Comparison of ENCODE assay signal across 10 cellular contexts in the genomic region with DNA sequence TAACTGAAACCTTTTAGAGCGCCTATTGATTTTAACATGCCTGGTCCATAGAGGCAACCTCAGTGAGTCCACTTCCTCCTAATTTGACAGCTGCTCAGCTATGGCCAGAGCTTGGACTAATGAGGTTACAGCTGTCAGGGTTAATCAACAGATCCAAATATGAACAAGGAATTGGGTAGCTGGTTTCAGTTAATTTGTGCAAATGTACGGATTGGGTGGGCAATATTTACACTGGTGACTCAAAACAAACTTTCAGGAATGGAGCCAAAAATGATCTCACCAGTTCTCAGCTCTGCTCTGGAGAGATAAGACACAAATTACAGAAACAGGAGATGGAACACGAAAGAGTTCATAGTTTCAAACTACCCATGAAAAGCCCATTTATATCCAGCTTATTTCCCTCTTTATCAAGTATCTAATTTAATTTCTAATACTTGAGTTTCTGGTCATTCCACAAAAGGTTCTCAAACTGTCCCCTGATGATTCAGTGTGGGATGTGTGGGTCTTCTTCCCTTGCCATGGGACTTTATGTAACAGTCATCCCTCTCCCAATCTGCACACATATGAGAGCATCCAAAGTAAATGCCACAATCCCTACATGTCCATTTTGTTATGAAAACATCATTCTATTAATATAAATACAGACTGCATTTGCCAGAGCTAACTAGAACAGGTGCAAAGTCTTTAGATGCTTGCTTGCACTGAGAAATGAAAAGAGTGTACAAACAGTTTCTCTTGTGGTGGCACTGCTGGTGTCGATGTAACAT.
DNase-seq lines count a peak whose midpoint lies in the region; ATAC-seq, FAIRE-seq and TF ChIP-seq lines count a peak whose summit lies in the region.
"Had no signal": no experiment of that assay in that cellular context is flagged by ENCODE, and none has a peak within 500 bp of the region (broad histone marks: within the 10 kb centered on the region; RNA-seq: fewer than 3 reads in every experiment).

No MANE protein-coding gene starts in this region.

- no peak for TF ChIP-seq CTCF in heart right ventricle (IDR thresholded peaks at IDR 0.05)
- no peak for TF ChIP-seq CTCF in right atrium auricular region (IDR thresholded peaks at IDR 0.05)
- TF ChIP-seq CTCF in endothelial cell of umbilical vein (IDR thresholded peaks at IDR 0.05; ENCODE audit: extremely low read depth in 1 of 2, insufficient read depth in 1 of 2, low read depth in 1 of 2, low read length in 2 of 2), result no peak

- H3K27ac Mint-ChIP-seq in activated T-helper 2 cell treated with anti-CD3 and anti-CD28 coated beads, Interferon-gamma antibody, Interleukin-2, Interleukin-4, amounts not matched to agents 10 μg/mL and 5 μg/mL and 100 μg/mL, durations not matched to agents 14 hours and 24 hours and 36 hours, result no peak overlapping the region
- H3K27ac Mint-ChIP-seq: HFFc6; naive thymus-derived CD8-positive, alpha-beta T cell had no signal

- peak; percentile 47 to 64 (median 60) for ATAC-seq in heart right ventricle
- no peak for ATAC-seq in HG03280 (IDR thresholded peaks at IDR 0.05; ENCODE audit: unreplicated experiment)
- ATAC-seq: naive thymus-derived CD8-positive, alpha-beta T cell had no signal

- H3K79me2 ChIP-seq in endothelial cell of umbilical vein (ENCODE audit: control insufficient read depth, insufficient read depth, low read length), result no peaks in the 10 kb centered on the region

- dilution Hi-C loops in endothelial cell of umbilical vein (cut with MboI; ENCODE audit: extremely low pct_ligation_motif_present, low sequenced_read_pairs), result no loop called here

- H3K27ac ChIP-seq in heart right ventricle, result peak overlapping the region in 2 of 10 donors; percentile 2 to 9
- peak overlapping the region in 1 of 2 donors; percentile 56 for H3K27ac ChIP-seq in right atrium auricular region
- H3K27ac ChIP-seq in endothelial cell of umbilical vein (ENCODE audit: insufficient read depth, low read depth, low read length), result peak overlapping the region; percentile 20
- peak overlapping the region; percentile 21 for H3K27ac ChIP-seq in skeletal muscle tissue (ENCODE audit: low read depth, low read length)

- BruUV-seq in endothelial cell of umbilical vein (replicated peaks; lab: Mats Ljungman, UMichigan), result no TSS peak

- no peak overlapping the region for H3K4me3 Mint-ChIP-seq in activated T-helper 2 cell treated with anti-CD3 and anti-CD28 coated beads, Interferon-gamma antibody, Interleukin-2, Interleukin-4, amounts not matched to agents 10 μg/mL and 5 μg/mL and 100 μg/mL, durations not matched to agents 14 hours and 24 hours and 36 hours (ENCODE audit: low read depth)
- H3K4me3 Mint-ChIP-seq: HFFc6; naive thymus-derived CD8-positive, alpha-beta T cell had no signal

- whole genome bisulfite sequencing in heart right ventricle, 2 donors, result 30 to 39% methylated on average over 4 of the region's 4 CpGs

- H3K36me3 ChIP-seq in heart right ventricle (no peaks in the 10 kb centered on the region), right atrium auricular region (no peaks in the 10 kb centered on the region), endothelial cell of umbilical vein (ENCODE audit: control insufficient read depth in 2 of 2, extremely low read depth in 1 of 2, insufficient read depth in 2 of 2, low read length in 2 of 2) (no peaks in the 10 kb centered on the region), skeletal muscle tissue (ENCODE audit: control insufficient read depth in 3 of 3, insufficient read depth in 3 of 3, low read length in 3 of 3) (no peaks in the 10 kb centered on the region)

- H3K9ac ChIP-seq in endothelial cell of umbilical vein (replicated peaks; ENCODE audit: extremely low read depth, insufficient read depth, low read length), result no peak overlapping the region
- H3K9ac ChIP-seq in skeletal muscle tissue (ENCODE audit: low read depth in 1 of 3, low read length in 3 of 3), result no peak overlapping the region

- H3K9me3 ChIP-seq in heart right ventricle (no peaks in the 10 kb centered on the region), right atrium auricular region (no peaks in the 10 kb centered on the region), endothelial cell of umbilical vein (replicated peaks; ENCODE audit: control insufficient read depth, insufficient read depth, low read length) (no peaks in the 10 kb centered on the region), skeletal muscle tissue (ENCODE audit: control insufficient read depth in 3 of 3, low read length in 3 of 3) (no peaks in the 10 kb centered on the region)

- peak overlapping the region; percentile 87 for H3K4me2 ChIP-seq in endothelial cell of umbilical vein (ENCODE audit: insufficient read depth, low read length)

- POLR2A ChIA-PET in endothelial cell of umbilical vein (lab: Charles Lee), result no interaction called here

- H3K27me3 ChIP-seq in heart right ventricle (no peaks in the 10 kb centered on the region), right atrium auricular region (no peaks in the 10 kb centered on the region), endothelial cell of umbilical vein (ENCODE audit: control insufficient read depth in 2 of 2, insufficient read depth in 2 of 2, low read length in 2 of 2) (peaks cover 0 to 4% of the 10 kb centered on the region in 2 experiments), skeletal muscle tissue (ENCODE audit: control insufficient read depth in 3 of 3, insufficient read depth in 3 of 3, low read length in 3 of 3) (no peaks in the 10 kb centered on the region)

- peak overlapping the region; percentile 48 for H2AFZ ChIP-seq in endothelial cell of umbilical vein (ENCODE audit: low read depth, low read length)

- H3K9me1 ChIP-seq in endothelial cell of umbilical vein (replicated peaks; ENCODE audit: control insufficient read depth, extremely low read depth, insufficient read depth, low read length), result no peaks in the 10 kb centered on the region

- no peak for TF ChIP-seq POLR2A in endothelial cell of umbilical vein (IDR thresholded peaks at IDR 0.05; ENCODE audit: low read depth, low read length)

- no peaks in the 10 kb centered on the region for H4K20me1 ChIP-seq in endothelial cell of umbilical vein (replicated peaks; ENCODE audit: control insufficient read depth, extremely low read depth, insufficient read depth, low read length)

- H3K27me3 Mint-ChIP-seq in activated T-helper 2 cell treated with anti-CD3 and anti-CD28 coated beads, Interferon-gamma antibody, Interleukin-2, Interleukin-4, amounts not matched to agents 10 μg/mL and 5 μg/mL and 100 μg/mL, durations not matched to agents 14 hours and 24 hours and 36 hours (ENCODE audit: low read depth), result peaks cover 23% of the 10 kb centered on the region

- no peaks in the 10 kb centered on the region for H3K36me3 Mint-ChIP-seq in activated T-helper 2 cell treated with anti-CD3 and anti-CD28 coated beads, Interferon-gamma antibody, Interleukin-2, Interleukin-4, amounts not matched to agents 10 μg/mL and 5 μg/mL and 100 μg/mL, durations not matched to agents 14 hours and 24 hours and 36 hours (ENCODE audit: low read depth)
- H3K36me3 Mint-ChIP-seq: naive thymus-derived CD8-positive, alpha-beta T cell had no signal

- H3K9me3 Mint-ChIP-seq in activated T-helper 2 cell treated with anti-CD3 and anti-CD28 coated beads, Interferon-gamma antibody, Interleukin-2, Interleukin-4, amounts not matched to agents 10 μg/mL and 5 μg/mL and 100 μg/mL, durations not matched to agents 14 hours and 24 hours and 36 hours, result no peaks in the 10 kb centered on the region
- H3K9me3 Mint-ChIP-seq: HFFc6; naive thymus-derived CD8-positive, alpha-beta T cell had no signal

- peaks cover 19% of the 10 kb centered on the region for H3K4me1 Mint-ChIP-seq in activated T-helper 2 cell treated with anti-CD3 and anti-CD28 coated beads, Interferon-gamma antibody, Interleukin-2, Interleukin-4, amounts not matched to agents 10 μg/mL and 5 μg/mL and 100 μg/mL, durations not matched to agents 14 hours and 24 hours and 36 hours (ENCODE audit: low read depth)
- H3K4me1 Mint-ChIP-seq: naive thymus-derived CD8-positive, alpha-beta T cell had no signal

- H3K4me1 ChIP-seq in heart right ventricle, result peaks cover 0 to 26% (median 10%) of the 10 kb centered on the region in 9 donors
- H3K4me1 ChIP-seq in right atrium auricular region, result peaks cover 0 to 11% of the 10 kb centered on the region in 2 donors
- H3K4me1 ChIP-seq in endothelial cell of umbilical vein (ENCODE audit: control insufficient read depth, extremely low read depth, insufficient read depth, low read length), result peaks cover 20% of the 10 kb centered on the region
- H3K4me1 ChIP-seq in skeletal muscle tissue (ENCODE audit: control insufficient read depth in 3 of 3, insufficient read depth in 3 of 3, low read length in 3 of 3), result peaks cover 4 to 18% (median 7%) of the 10 kb centered on the region in 3 donors

- CTCF ChIA-PET in endothelial cell of umbilical vein (lab: Charles Lee), result interaction anchor here (0.8 to 3.7 kb wide), 9 partner anchors 27 to 959 kb away, joined by 3 to 29 read pairs (median 4); no protein-coding TSS in a partner anchor

- intact Hi-C loops in heart right ventricle (cut with DNase I), result loop anchor here in 7 of 10 donors (5.0 to 10.0 kb wide), 13 partner anchors 78 to 591 kb away; partner anchors contain the start of gene EYA4 (in 1 of the 7)
- intact Hi-C loops in endothelial cell of umbilical vein (cut with micrococcal nuclease), result loop anchor here (5.0 kb wide), 4 partner anchors 132 to 953 kb away; partner anchors contain the start of gene RPS12
- intact Hi-C loops in activated T-helper 2 cell treated with anti-CD3 and anti-CD28 coated beads, Interferon-gamma antibody, Interleukin-2, Interleukin-4, amounts not matched to agents 10 μg/mL and 5 μg/mL and 100 μg/mL, durations not matched to agents 14 hours and 24 hours and 36 hours (cut with micrococcal nuclease), result loop anchor here (5.0 kb wide), 3 partner anchors 142 to 588 kb away; no protein-coding TSS in a partner anchor

- H3K4me3 ChIP-seq in heart right ventricle, result no peak overlapping the region
- H3K4me3 ChIP-seq in right atrium auricular region, result no peak overlapping the region
- peak overlapping the region in 1 of 3 experiments; percentile 26 for H3K4me3 ChIP-seq in endothelial cell of umbilical vein (replicated peaks in 1 of 3; ENCODE audit: insufficient read depth in 1 of 3, low read depth in 1 of 3, low read length in 3 of 3)
- H3K4me3 ChIP-seq in skeletal muscle tissue (ENCODE audit: low read length in 3 of 3), result no peak overlapping the region

- DNase-seq in heart right ventricle, result no peak
- DNase-seq in right atrium auricular region (ENCODE audit: low spot score), result no peak
- DNase-seq in NCI-H748 treated with DMSO at 0.1 percent for 48 hours (lab: John Stamatoyannopoulos, UW), result peak; percentile 85
- DNase-seq in endothelial cell of umbilical vein (ENCODE audit: low read depth, low spot score), result peak; percentile 97
- DNase-seq in activated T-helper 2 cell treated with anti-CD3 and anti-CD28 coated beads, Interferon-gamma antibody, Interleukin-2, Interleukin-4, amounts not matched to agents 10 μg/mL and 5 μg/mL and 100 μg/mL, durations not matched to agents 14 hours and 24 hours and 36 hours (ENCODE audit: low spot score), result no peak
- DNase-seq in NCI-H82 (lab: John Stamatoyannopoulos, UW), result no peak
- DNase-seq: HFFc6; naive thymus-derived CD8-positive, alpha-beta T cell had no signal

- FAIRE-seq in endothelial cell of umbilical vein (lab: Jason Lieb, UNC), result peak; percentile 95

TF ChIP-seq in endothelial cell of umbilical vein, 7 proteins besides CTCF, POLR2A, EP300 and RAD21 (continues in another document):
- peak; percentile 51 for TF ChIP-seq FOS (IDR thresholded peaks at IDR 0.05; ENCODE audit: borderline replicate concordance, insufficient read depth, low read length)

Comparison
In these comparisons a context has a peak if more than half of its experiments do, and no peak if none do; other contexts are left out.
1. DNase-seq: peak in NCI-H748 treated with DMSO at 0.1 percent for 48 hours (single experiment) and endothelial cell of umbilical vein (single experiment); none in heart right ventricle (0 of 2), right atrium auricular region (single experiment), activated T-helper 2 cell treated with anti-CD3 and anti-CD28 coated beads, Interferon-gamma antibody, Interleukin-2, Interleukin-4, amounts not matched to agents 10 μg/mL and 5 μg/mL and 100 μg/mL, durations not matched to agents 14 hours and 24 hours and 36 hours (single experiment) and NCI-H82 (single experiment).